8 cellular contexts compared by ENCODE assay signal in genomic region chrX:7925867-7926472, GRCh38. TPM values are rescaled to one million over a fixed set of nuclear protein-coding genes. Genes with fewer than 3 reads are reported as not detected.
DNase-seq lines count a peak whose midpoint lies in the region; ATAC-seq and TF ChIP-seq lines count a peak whose summit lies in the region.

No MANE protein-coding gene starts in this region.

- no peaks in the 10 kb centered on the region for H3K4me1 ChIP-seq in RWPE2 (ENCODE audit: insufficient read depth, poor library complexity, severe bottlenecking)

- H3K27ac Mint-ChIP-seq in CD4-positive, alpha-beta T cell: peak overlapping the region; percentile 94
- peak overlapping the region; percentile 81 for H3K27ac Mint-ChIP-seq in activated naive CD4-positive, alpha-beta T cell treated with anti-CD3 and anti-CD28 coated beads, Interleukin-2, amount 10 ng/mL, durations not matched to agents 7 days and 5 days
- no peak overlapping the region for H3K27ac Mint-ChIP-seq in glutamatergic neuron (ENCODE audit: unreplicated experiment)

- TF ChIP-seq CTCF in CD4-positive, alpha-beta T cell (IDR thresholded peaks at IDR 0.05): peak; percentile 58
- TF ChIP-seq CTCF in RWPE2 (IDR thresholded peaks at IDR 0.05; ENCODE audit: poor library complexity, severe bottlenecking): peak; percentile 78
- peak; percentile 52 for TF ChIP-seq CTCF in glutamatergic neuron (IDR thresholded peaks at IDR 0.05; ENCODE audit: partially characterized antibody, unreplicated experiment)

- ATAC-seq in CD4-positive, alpha-beta T cell (ENCODE audit: poor library complexity): peak; percentile 55
- peak; percentile 30 for ATAC-seq in GM19463 (IDR thresholded peaks at IDR 0.05; ENCODE audit: unreplicated experiment)
- no peak for ATAC-seq in RWPE2 (ENCODE audit: low read depth)

- H3K4me3 ChIP-seq in Jurkat, Clone E6-1 (ENCODE audit: low read length): no peak overlapping the region
- no peak overlapping the region for H3K4me3 ChIP-seq in RWPE2 (ENCODE audit: severe bottlenecking)

- POLR2A ChIA-PET in CD4-positive, alpha-beta T cell (lab: Charles Lee): no interaction called here

- CTCF ChIA-PET in CD4-positive, alpha-beta T cell (lab: Charles Lee): interaction anchor here (0.7 kb wide), 1 partner anchor 10 kb away, joined by 3 read pairs; no protein-coding TSS in a partner anchor
- CTCF ChIA-PET in activated naive CD4-positive, alpha-beta T cell treated with anti-CD3 and anti-CD28 coated beads, Interleukin-2, amount 10 ng/mL, durations not matched to agents 7 days and 5 days (lab: Charles Lee): interaction anchor here (1.3 kb wide), 1 partner anchor 9 kb away, joined by 6 read pairs; no protein-coding TSS in a partner anchor

- peaks cover 18% of the 10 kb centered on the region for H3K4me1 Mint-ChIP-seq in CD4-positive, alpha-beta T cell (ENCODE audit: low read depth)
- H3K4me1 Mint-ChIP-seq in activated naive CD4-positive, alpha-beta T cell treated with anti-CD3 and anti-CD28 coated beads, Interleukin-2, amount 10 ng/mL, durations not matched to agents 7 days and 5 days: peaks cover 26% of the 10 kb centered on the region
- no peaks in the 10 kb centered on the region for H3K4me1 Mint-ChIP-seq in glutamatergic neuron (ENCODE audit: low read depth, unreplicated experiment)

- H3K27ac ChIP-seq in CD4-positive, alpha-beta T cell (ENCODE audit: low read depth, low read length): no peak overlapping the region
- peak overlapping the region; percentile 58 for H3K27ac ChIP-seq in RWPE2 (ENCODE audit: poor library complexity, severe bottlenecking)

- DNase-seq in CD4-positive, alpha-beta T cell: peak; percentile 30 to 53 (median 38)
- DNase-seq in Jurkat, Clone E6-1 (ENCODE audit: low read depth, low spot score): peak; percentile 31
- DNase-seq in RWPE2 (ENCODE audit: low spot score) (no peak), glutamatergic neuron (peak; percentile 60), retina (peak; percentile 76), T1000 (lab: John Stamatoyannopoulos, UW) (no peak)
- peak; percentile 72 for DNase-seq in activated naive CD4-positive, alpha-beta T cell treated with anti-CD3 and anti-CD28 coated beads, Interleukin-2, amount 10 ng/mL, durations not matched to agents 7 days and 5 days

- H3K4me3 Mint-ChIP-seq in CD4-positive, alpha-beta T cell: peak overlapping the region; percentile 81
- peak overlapping the region; percentile 44 for H3K4me3 Mint-ChIP-seq in activated naive CD4-positive, alpha-beta T cell treated with anti-CD3 and anti-CD28 coated beads, Interleukin-2, amount 10 ng/mL, durations not matched to agents 7 days and 5 days
- H3K4me3 Mint-ChIP-seq in glutamatergic neuron (ENCODE audit: unreplicated experiment): peak overlapping the region; percentile 52

- intact Hi-C loops in CD4-positive, alpha-beta T cell (cut with DNase I, micrococcal nuclease): loop anchor here in 1 of 2 experiments (10.0 kb wide), 1 partner anchor 781 kb away; the partner anchor contains the start of genes PUDP and STS

- H3K27me3 Mint-ChIP-seq in CD4-positive, alpha-beta T cell: peaks cover 4% of the 10 kb centered on the region
- H3K27me3 Mint-ChIP-seq in activated naive CD4-positive, alpha-beta T cell treated with anti-CD3 and anti-CD28 coated beads, Interleukin-2, amount 10 ng/mL, durations not matched to agents 7 days and 5 days: no peaks in the 10 kb centered on the region
- H3K27me3 Mint-ChIP-seq in glutamatergic neuron (ENCODE audit: unreplicated experiment): no peaks in the 10 kb centered on the region

- H3K36me3 ChIP-seq in RWPE2 (ENCODE audit: low read depth): peaks cover 14% of the 10 kb centered on the region

- H3K9me3 Mint-ChIP-seq in CD4-positive, alpha-beta T cell: no peaks in the 10 kb centered on the region
- no peaks in the 10 kb centered on the region for H3K9me3 Mint-ChIP-seq in activated naive CD4-positive, alpha-beta T cell treated with anti-CD3 and anti-CD28 coated beads, Interleukin-2, amount 10 ng/mL, durations not matched to agents 7 days and 5 days
- H3K9me3 Mint-ChIP-seq in glutamatergic neuron (ENCODE audit: unreplicated experiment): peaks cover 9% of the 10 kb centered on the region

- H3K36me3 Mint-ChIP-seq in CD4-positive, alpha-beta T cell (ENCODE audit: low read depth): peaks cover 23% of the 10 kb centered on the region
- peaks cover 3% of the 10 kb centered on the region for H3K36me3 Mint-ChIP-seq in activated naive CD4-positive, alpha-beta T cell treated with anti-CD3 and anti-CD28 coated beads, Interleukin-2, amount 10 ng/mL, durations not matched to agents 7 days and 5 days
- H3K36me3 Mint-ChIP-seq in glutamatergic neuron (ENCODE audit: unreplicated experiment): no peaks in the 10 kb centered on the region

- H3K9me3 ChIP-seq in CD4-positive, alpha-beta T cell (ENCODE audit: control insufficient read depth, low read length): no peaks in the 10 kb centered on the region
- no peaks in the 10 kb centered on the region for H3K9me3 ChIP-seq in RWPE2 (ENCODE audit: severe bottlenecking)

- no peaks in the 10 kb centered on the region for H3K27me3 ChIP-seq in CD4-positive, alpha-beta T cell (ENCODE audit: control insufficient read depth, insufficient read depth, low read length)
- H3K27me3 ChIP-seq in RWPE2 (ENCODE audit: insufficient read depth, poor library complexity, severe bottlenecking): no peaks in the 10 kb centered on the region

RNA-seq across cellular contexts. Expression of gene PNPLA4, which starts 1.2 kb away (rescaled TPM):
- 1 to 10 TPM; 1.9 to 2.1 TPM for total RNA-seq in CD4-positive, alpha-beta T cell
- polyA plus RNA-seq in Jurkat, Clone E6-1 (2012; ENCODE audit: insufficient read depth, insufficient read length): not detected
- total RNA-seq in glutamatergic neuron (ENCODE audit: unreplicated experiment): 12.9 TPM

Comparison
In these comparisons a context has a peak if more than half of its experiments do, and no peak if none do; other contexts are left out.
1. DNase-seq: peak in CD4-positive, alpha-beta T cell (10 of 10), Jurkat, Clone E6-1 (single experiment), activated naive CD4-positive, alpha-beta T cell treated with anti-CD3 and anti-CD28 coated beads, Interleukin-2, amount 10 ng/mL, durations not matched to agents 7 days and 5 days (single experiment), glutamatergic neuron (single experiment) and retina (single experiment); none in RWPE2 (single experiment) and T1000 (single experiment).
2. Peak in every context shown above with its lines, with median percentiles within 50 percentile points of each other: H3K4me3 Mint-ChIP-seq and CTCF ChIP-seq.